12 cellular contexts compared by ENCODE assay signal in the genomic region with DNA sequence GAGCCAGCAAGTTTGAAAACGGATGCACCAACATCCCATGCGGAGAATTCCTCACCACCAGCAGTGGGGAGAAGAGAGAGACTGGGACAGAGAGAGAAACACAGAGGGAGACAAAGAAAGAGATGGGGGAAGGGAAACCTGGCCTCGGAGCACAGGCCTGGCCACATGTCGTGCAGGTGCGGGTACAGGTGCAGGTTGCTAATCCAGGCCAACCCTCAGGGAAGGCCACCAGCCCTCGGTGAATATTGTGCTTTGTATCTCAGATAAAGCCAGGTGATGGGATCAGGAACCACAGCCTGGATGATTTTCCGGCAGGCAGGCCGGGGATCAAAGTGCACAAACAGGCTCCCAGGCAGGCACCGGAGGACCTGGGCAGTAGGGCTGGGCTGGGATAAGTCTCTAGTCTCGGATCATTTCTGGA. TPM values are rescaled to one million over a fixed set of nuclear protein-coding genes. Genes with fewer than 3 reads are reported as not detected.
DNase-seq lines count a peak whose midpoint lies in the region; ATAC-seq, FAIRE-seq and TF ChIP-seq lines count a peak whose summit lies in the region.
"Had no signal": no experiment of that assay in that cellular context is flagged by ENCODE, and none has a peak within 500 bp of the region (broad histone marks: within the 10 kb centered on the region; RNA-seq: fewer than 3 reads in every experiment).

No MANE protein-coding gene starts in this region.

- H3K4me1 ChIP-seq in HUES48 (ENCODE audit: control insufficient read depth, insufficient read depth, low read length): peaks cover 38% of the 10 kb centered on the region
- H3K4me1 ChIP-seq in ascending aorta: peaks cover 9 to 40% of the 10 kb centered on the region in 2 donors
- H3K4me1 ChIP-seq in keratinocyte (ENCODE audit: control insufficient read depth, extremely low read depth, insufficient read depth, low read length): peaks cover 65% of the 10 kb centered on the region

- H3K4me2 ChIP-seq in keratinocyte (ENCODE audit: control insufficient read depth, extremely low read depth, insufficient read depth, low read depth, low read length): peak overlapping the region; percentile 87

- H3K4me3 ChIP-seq in HUES48 (ENCODE audit: low read depth, low read length) (0 out of 2 replicates have a peak overlapping the region, but pooled peaks have one; percentile 3), ascending aorta (no peak overlapping the region), keratinocyte (ENCODE audit: control insufficient read depth in 2 of 3, extremely low read depth in 1 of 3, insufficient read depth in 2 of 3, low read depth in 1 of 3, low read length in 3 of 3) (peak overlapping the region in 2 of 3 experiments; percentile 80 to 86)

- ATAC-seq in HG02642 (IDR thresholded peaks at IDR 0.05; ENCODE audit: poor library complexity, unreplicated experiment): no peak

- dilution Hi-C loops in keratinocyte (cut with MboI; ENCODE audit: extremely low pct_ligation_motif_present, low sequenced_read_pairs): no loop called here

- no peak for TF ChIP-seq POLR2A in GM12892 (IDR thresholded peaks at IDR 0.05; ENCODE audit: low read depth, low read length)

- no peaks in the 10 kb centered on the region for H3K9me3 ChIP-seq in HUES48 (ENCODE audit: control insufficient read depth, insufficient read depth, low read length)
- no peaks in the 10 kb centered on the region for H3K9me3 ChIP-seq in ascending aorta
- no peaks in the 10 kb centered on the region for H3K9me3 ChIP-seq in keratinocyte (ENCODE audit: control insufficient read depth, low read depth, low read length)

- H3K9me1 ChIP-seq in keratinocyte (ENCODE audit: control insufficient read depth, extremely low read depth, insufficient read depth, low read length): peaks cover 10% of the 10 kb centered on the region

- H2AFZ ChIP-seq in keratinocyte (ENCODE audit: control insufficient read depth, low read length): no peak overlapping the region

- FAIRE-seq in keratinocyte (lab: Jason Lieb, UNC): peak; percentile 26
- FAIRE-seq in GM12892 (lab: Jason Lieb, UNC): no peak

- peaks cover 44% of the 10 kb centered on the region for H4K20me1 ChIP-seq in keratinocyte (ENCODE audit: control insufficient read depth, extremely low read depth, insufficient read depth, low read length)

- DNase-seq in ascending aorta (ENCODE audit: low spot score in 2 of 2) (no peak), keratinocyte (ENCODE audit: low read depth, low spot score) (no peak), AG20443 (ENCODE audit: low spot score) (no peak), GM12892 (ENCODE audit: insufficient read length) (no peak)
- DNase-seq in stimulated activated CD8-positive, alpha-beta memory T cell treated with anti-CD3 and anti-CD28 coated beads, Interleukin-4, amount 100 ng/mL, for 48 hours: peak; percentile 15
- DNase-seq in stimulated activated CD4-positive, alpha-beta T cell treated with anti-CD3 and anti-CD28 coated beads, Interleukin-15, amount 100 ng/mL, for 24 hours: no peak
- DNase-seq: Calu3; central memory CD4-positive, alpha-beta T cell; Kasumi-1; stimulated activated CD4-positive, alpha-beta T cell treated with anti-CD3 and anti-CD28 coated beads, Interleukin-4, amount 100 ng/mL, for 24 hours had no signal

- H3K27ac ChIP-seq in HUES48 (ENCODE audit: low read depth, low read length) (peak overlapping the region; percentile 95), ascending aorta (peak overlapping the region; percentile 89 to 96), keratinocyte (ENCODE audit: control insufficient read depth, insufficient read depth, low read length) (peak overlapping the region; percentile 13)

- H3K9ac ChIP-seq in HUES48 (ENCODE audit: low read depth, low read length) (peak overlapping the region; percentile 41), keratinocyte (ENCODE audit: control insufficient read depth, extremely low read depth, insufficient read depth, low read length) (peak overlapping the region; percentile 83)

- peaks cover 93% of the 10 kb centered on the region for H3K79me2 ChIP-seq in keratinocyte (ENCODE audit: control insufficient read depth, insufficient read depth, low read length)

- intact Hi-C loops in ascending aorta (cut with DNase I): loop anchor here (5.0 to 10.0 kb wide), 2 partner anchors 77 to 445 kb away; no protein-coding TSS in a partner anchor

- H3K27me3 ChIP-seq in HUES48 (ENCODE audit: control insufficient read depth, insufficient read depth, low read length) (peaks cover 29% of the 10 kb centered on the region), ascending aorta (no peaks in the 10 kb centered on the region), keratinocyte (ENCODE audit: control insufficient read depth, extremely low read depth, insufficient read depth, low read length) (no peaks in the 10 kb centered on the region)

- H3K36me3 ChIP-seq in HUES48 (ENCODE audit: control insufficient read depth, insufficient read depth, low read length): no peaks in the 10 kb centered on the region
- H3K36me3 ChIP-seq in ascending aorta: peaks cover 0 to 4% of the 10 kb centered on the region in 2 donors
- H3K36me3 ChIP-seq in keratinocyte (ENCODE audit: control insufficient read depth in 2 of 2, extremely low read depth in 1 of 2, insufficient read depth in 2 of 2, low read length in 2 of 2): peaks cover 12 to 48% of the 10 kb centered on the region in 2 experiments

- TF ChIP-seq CTCF in ascending aorta (IDR thresholded peaks at IDR 0.05) (no peak), keratinocyte (optimal IDR thresholded peaks at IDR 0.05 in 1 of 3, IDR thresholded peaks at IDR 0.05 in 1 of 3, conservative IDR thresholded peaks at IDR 0.05 in 1 of 3; ENCODE audit: extremely low read depth in 1 of 3, insufficient read depth in 2 of 3, low read length in 3 of 3) (no peak)

RNA-seq across cellular contexts. Expression of gene GAS6, which starts 3.8 kb away (rescaled TPM):
- total RNA-seq in ascending aorta: 502 TPM
- 163 to 267 TPM (median 166 TPM) in 3 replicates for polyA plus RNA-seq in keratinocyte
- polyA plus RNA-seq in keratinocyte (2011; ENCODE audit: low read depth): 97.3 TPM
- 121 and 265 TPM in 2 replicates for polyA plus RNA-seq in keratinocyte (2011; cell fraction: cytosol; rRNA removed)
- polyA plus RNA-seq in keratinocyte (2011; cell fraction: nucleus; rRNA removed): 353 and 513 TPM in 2 replicates
- polyA plus RNA-seq in keratinocyte (2012; ENCODE audit: low replicate concordance): 57.5 and 273 TPM in 2 replicates
- 77.0 to 179 TPM (median 83.9 TPM) in 3 replicates for polyA minus RNA-seq in keratinocyte
- polyA minus RNA-seq in keratinocyte (2011; cell fraction: cytosol; rRNA and poly(A)+ RNA removed): 246 TPM
- polyA minus RNA-seq in keratinocyte (2011; cell fraction: nucleus; rRNA and poly(A)+ RNA removed): 176 and 206 TPM in 2 replicates
- polyA plus RNA-seq in GM12892 (2012; ENCODE audit: missing spikeins): 0.51 TPM

Comparison
In these comparisons a context has a peak if more than half of its experiments do, and no peak if none do; other contexts are left out.
1. H3K27ac ChIP-seq: peak in every context shown above with its lines; median percentile 95 in HUES48; 92 in ascending aorta; 13 in keratinocyte.
2. H3K4me3 ChIP-seq: peak in HUES48 (single experiment) and keratinocyte (2 of 3); none in ascending aorta (0 of 2).